In the genomic region with DNA sequence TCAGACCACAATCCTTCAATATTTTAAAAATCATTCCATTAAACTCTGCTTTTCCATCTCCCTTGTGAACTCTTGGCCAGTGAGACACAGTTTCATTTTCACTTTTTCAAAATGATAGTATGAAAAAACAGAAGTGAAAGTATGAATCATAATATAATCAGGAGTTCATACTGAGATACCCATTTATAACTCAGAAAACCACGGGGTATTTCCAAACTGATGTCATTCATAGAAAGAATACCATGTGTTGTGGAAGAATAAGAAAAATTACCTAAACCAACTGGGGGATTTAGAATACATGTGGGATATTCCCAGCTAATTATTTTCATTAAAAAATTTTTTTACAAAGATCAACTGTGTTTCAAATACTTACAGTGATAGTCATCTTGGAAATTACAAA, we compare ENCODE assay signal across 8 cellular contexts.
DNase-seq lines count a peak whose midpoint lies in the region; ATAC-seq and TF ChIP-seq lines count a peak whose summit lies in the region.

No MANE protein-coding gene starts in this region.

- no TSS peak for BruUV-seq in PC-3 (replicated peaks; lab: Mats Ljungman, UMichigan)

- peaks cover 4 to 14% of the 10 kb centered on the region in 2 donors for H3K36me3 Mint-ChIP-seq in activated T-cell treated with anti-CD3 and anti-CD28 coated beads, Interleukin-2, amount 50 U/mL, for 72 hours (ENCODE audit: insufficient read depth in 2 of 2)

- in situ Hi-C loops in HAP-1 (cut with MboI; ENCODE audit: low sequenced_read_pairs), result no loop called here

- ATAC-seq in activated T-cell treated with anti-CD3 and anti-CD28 coated beads, Interleukin-2, amount 50 U/mL, for 72 hours (replicated peaks in 1 of 2), result peak; percentile 61 to 72
- ATAC-seq in HG02884 (IDR thresholded peaks at IDR 0.05; ENCODE audit: unreplicated experiment), result peak; percentile 64
- peak; percentile 66 for ATAC-seq in PC-3

- TF ChIP-seq CTCF in PC-3 (conservative IDR thresholded peaks at IDR 0.05; ENCODE audit: low read depth, low read length) (no peak), tibial nerve (IDR thresholded peaks at IDR 0.05) (no peak)

- CTCF ChIA-PET in PC-3 (lab: Charles Lee), result no interaction called here

- no peaks in the 10 kb centered on the region for H3F3A ChIP-seq in PC-3 (ENCODE audit: low read length, unreplicated experiment)

- H3K4me3 ChIP-seq in PC-3 (ENCODE audit: low read length) (peak overlapping the region; percentile 47), tibial nerve (peak overlapping the region in 3 of 4 donors; percentile 8 to 26 (median 9)), HAP-1 (no peak overlapping the region)

- intact Hi-C loops in PC-3 (cut with micrococcal nuclease), result no loop called here
- intact Hi-C loops in posterior vena cava (cut with DNase I), result no loop called here

- peaks cover 15% of the 10 kb centered on the region for H3K4me1 ChIP-seq in PC-3 (ENCODE audit: insufficient read depth, low read length)
- H3K4me1 ChIP-seq in tibial nerve, result peaks cover 0 to 13% (median 1%) of the 10 kb centered on the region in 4 donors
- H3K4me1 ChIP-seq in HAP-1, result no peaks in the 10 kb centered on the region

- H3K9ac ChIP-seq in PC-3 (ENCODE audit: low read length), result peak overlapping the region; percentile 68

- 0 to 2% methylated on average over 1 of the region's 1 CpG for WGBS in tibial nerve, 2 donors

- H3K36me3 ChIP-seq in PC-3 (ENCODE audit: low read depth, low read length) (no peaks in the 10 kb centered on the region), tibial nerve (no peaks in the 10 kb centered on the region), HAP-1 (replicated peaks) (no peaks in the 10 kb centered on the region)

- TF ChIP-seq POLR2A in tibial nerve (IDR thresholded peaks at IDR 0.05), result no peak

- no peak for TF ChIP-seq EP300 in tibial nerve (IDR thresholded peaks at IDR 0.05)

- no peaks in the 10 kb centered on the region for H4K20me1 ChIP-seq in PC-3 (ENCODE audit: low read length)

- DNase-seq in activated T-cell treated with anti-CD3 and anti-CD28 coated beads, Interleukin-2, amount 50 U/mL, for 72 hours, result no peak
- DNase-seq in activated T-cell treated with anti-CD3 and anti-CD28 coated beads, Interleukin-2, amount 50 U/mL, for 1 hour, result no peak
- peak; percentile 77 for DNase-seq in PC-3
- DNase-seq in epithelial cell of prostate (ENCODE audit: low read depth, low spot score), result peak; percentile 67
- DNase-seq in tibial nerve (ENCODE audit: low spot score in 2 of 2), result no peak
- no peak for DNase-seq in HAP-1 (ENCODE audit: low spot score in 2 of 2)
- no peak for DNase-seq in posterior vena cava (ENCODE audit: low spot score)

- H3K27me3 ChIP-seq in PC-3 (ENCODE audit: low read length), result no peaks in the 10 kb centered on the region
- H3K27me3 ChIP-seq in tibial nerve, result no peaks in the 10 kb centered on the region
- no peaks in the 10 kb centered on the region for H3K27me3 ChIP-seq in HAP-1 (ENCODE audit: low read depth)

- H3K27ac Mint-ChIP-seq in activated T-cell treated with anti-CD3 and anti-CD28 coated beads, Interleukin-2, amount 50 U/mL, for 72 hours, result peak overlapping the region; percentile 94

- H2AFZ ChIP-seq in PC-3 (ENCODE audit: low read length), result peak overlapping the region; percentile 21; the same call in 1 of the 2 replicates

- H3K79me2 ChIP-seq in PC-3 (ENCODE audit: low read length), result no peaks in the 10 kb centered on the region

- no peaks in the 10 kb centered on the region for H3K9me3 ChIP-seq in PC-3 (ENCODE audit: low read length)
- no peaks in the 10 kb centered on the region for H3K9me3 ChIP-seq in tibial nerve
- no peaks in the 10 kb centered on the region for H3K9me3 ChIP-seq in HAP-1

- peak overlapping the region; percentile 80 for H3K4me2 ChIP-seq in PC-3 (ENCODE audit: low read length)

- H3K27ac ChIP-seq in PC-3 (ENCODE audit: low read length) (peak overlapping the region; percentile 86), epithelial cell of prostate (peak overlapping the region; percentile 2), tibial nerve (peak overlapping the region in 3 of 4 donors; percentile 5 to 70 (median 60))

- H3K27me3 Mint-ChIP-seq in activated T-cell treated with anti-CD3 and anti-CD28 coated beads, Interleukin-2, amount 50 U/mL, for 72 hours (ENCODE audit: low read depth), result no peaks in the 10 kb centered on the region

- POLR2A ChIA-PET in PC-3 (lab: Charles Lee; ENCODE audit: unreplicated experiment), result no interaction called here

- H3K4me1 Mint-ChIP-seq in activated T-cell treated with anti-CD3 and anti-CD28 coated beads, Interleukin-2, amount 50 U/mL, for 72 hours (ENCODE audit: low read depth), result peaks cover 92% of the 10 kb centered on the region

- no peaks in the 10 kb centered on the region for H3K9me2 ChIP-seq in PC-3 (replicated peaks; ENCODE audit: low read length)

- H3K4me3 Mint-ChIP-seq in activated T-cell treated with anti-CD3 and anti-CD28 coated beads, Interleukin-2, amount 50 U/mL, for 72 hours, result peak overlapping the region; percentile 73 to 83

- no peaks in the 10 kb centered on the region for H3K9me3 Mint-ChIP-seq in activated T-cell treated with anti-CD3 and anti-CD28 coated beads, Interleukin-2, amount 50 U/mL, for 72 hours

Comparison
In these comparisons a context has a peak if more than half of its experiments do, and no peak if none do; other contexts are left out.
1. DNase-seq: peak in PC-3 (single experiment) and epithelial cell of prostate (single experiment); none in activated T-cell treated with anti-CD3 and anti-CD28 coated beads, Interleukin-2, amount 50 U/mL, for 72 hours (0 of 2), activated T-cell treated with anti-CD3 and anti-CD28 coated beads, Interleukin-2, amount 50 U/mL, for 1 hour (single experiment), tibial nerve (0 of 2), HAP-1 (0 of 2) and posterior vena cava (single experiment).
2. H3K27ac ChIP-seq: peak in every context shown above with its lines; median percentile 86 in PC-3; 60 in tibial nerve; 2 in epithelial cell of prostate.
3. Peak in every context shown above with its lines, with median percentiles within 50 percentile points of each other: ATAC-seq.